ENCODE assay signal across 14 cellular contexts in the genomic region with DNA sequence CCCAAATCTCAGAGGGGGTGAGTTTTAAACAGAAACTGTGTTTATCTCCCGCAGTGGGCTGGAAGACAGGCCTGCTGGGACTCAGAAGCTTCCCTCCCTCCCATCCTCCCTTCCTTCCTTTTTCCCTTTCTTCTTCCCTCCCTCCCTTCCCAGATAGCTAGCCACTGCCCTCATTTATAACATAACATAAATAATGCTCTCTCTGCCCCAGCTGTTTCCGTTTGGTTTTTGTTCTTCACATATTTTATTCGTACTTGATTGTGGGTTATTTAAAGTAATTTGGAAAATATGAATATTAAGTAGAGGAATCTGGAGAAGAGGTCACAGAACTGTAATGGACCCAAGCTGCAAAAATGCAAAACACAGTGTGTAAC.
DNase-seq lines count a peak whose midpoint lies in the region; ATAC-seq, FAIRE-seq and TF ChIP-seq lines count a peak whose summit lies in the region.
"Had no signal": no experiment of that assay in that cellular context is flagged by ENCODE, and none has a peak within 500 bp of the region (broad histone marks: within the 10 kb centered on the region; RNA-seq: fewer than 3 reads in every experiment).

No MANE protein-coding gene starts in this region.

- H3K9ac ChIP-seq in BLaER1, result no peak overlapping the region

- H3K27ac ChIP-seq in BLaER1, result peak overlapping the region; percentile 37; the same call in 1 of the 2 replicates
- H3K27ac ChIP-seq in VCaP, result peak overlapping the region; percentile 44; the same call in 1 of the 2 replicates
- peak overlapping the region; percentile 83 to 91 (median 87) for H3K27ac ChIP-seq in gastrocnemius medialis

- H3K27me3 ChIP-seq in BLaER1 (no peaks in the 10 kb centered on the region), gastrocnemius medialis (no peaks in the 10 kb centered on the region)

- no peaks in the 10 kb centered on the region for H4K20me1 ChIP-seq in BLaER1

- ATAC-seq in gastrocnemius medialis, result no peak
- ATAC-seq: stimulated activated memory B cell treated with anti-CD40 and anti-IgM and Interleukin-4, amounts not matched to agents 10 μg/mL and 1 μg/mL and 100 μg/mL, for 72 hours had no signal

- DNase-seq in fibroblast of villous mesenchyme (ENCODE audit: low read depth) (no peak), gastrocnemius medialis (no peak), frontal cortex (ENCODE audit: low spot score in 2 of 2) (no peak), NCI-H2227 (lab: John Stamatoyannopoulos, UW; ENCODE audit: unreplicated experiment) (no peak), activated T-cell treated with anti-CD3 and anti-CD28 coated beads for 4 hours (no peak)
- no peak for DNase-seq in activated T-cell treated with anti-CD3 and anti-CD28 coated beads, Interleukin-2, amount 50 U/mL, for 1 hour
- DNase-seq: activated CD4-positive, CD25-positive, alpha-beta regulatory T cell; cortex of kidney; naive B cell; SIG-M5 had no signal

- in situ Hi-C loops in gastrocnemius medialis (cut with MboI; ENCODE audit: low sequenced_read_pairs in 4 of 4), result loop anchor here in 3 of 4 donors (10.0 to 25.0 kb wide), 2 partner anchors 128 to 140 kb away; partner anchors contain the start of gene TEAD1 (in 1 of the 3)

- TF ChIP-seq POLR2A in gastrocnemius medialis (IDR thresholded peaks at IDR 0.05), result no peak

- no peak for FAIRE-seq in frontal cortex (lab: Jason Lieb, UNC)

- H3K36me3 ChIP-seq in BLaER1, result no peaks in the 10 kb centered on the region
- no peaks in the 10 kb centered on the region for H3K36me3 ChIP-seq in gastrocnemius medialis
- H3K36me3 ChIP-seq: HAP-1 had no signal

- no peak overlapping the region for H3K4me3 ChIP-seq in BLaER1
- peak overlapping the region; percentile 9 for H3K4me3 ChIP-seq in fibroblast of villous mesenchyme (ENCODE audit: low read depth, low read length)
- H3K4me3 ChIP-seq in gastrocnemius medialis, result peak overlapping the region in 3 of 4 donors; percentile 1 to 49 (median 14)
- H3K4me3 ChIP-seq: HAP-1 had no signal

- H3K4me1 ChIP-seq in BLaER1 (peaks cover 40% of the 10 kb centered on the region), gastrocnemius medialis (peaks cover 80 to 83% of the 10 kb centered on the region in 2 donors)

- no peak; the same call in 1 of the 2 replicates for TF ChIP-seq CTCF in VCaP (conservative IDR thresholded peaks at IDR 0.05)
- no peak for TF ChIP-seq CTCF in fibroblast of villous mesenchyme (IDR thresholded peaks at IDR 0.05; ENCODE audit: insufficient read depth, low read depth, low read length)
- no peak for TF ChIP-seq CTCF in gastrocnemius medialis (IDR thresholded peaks at IDR 0.05 in 4 of 5, conservative IDR thresholded peaks at IDR 0.05 in 1 of 5)

- no peaks in the 10 kb centered on the region for H3K9me3 ChIP-seq in BLaER1
- H3K9me3 ChIP-seq in gastrocnemius medialis, result no peaks in the 10 kb centered on the region
- H3K9me3 ChIP-seq: HAP-1 had no signal

- peak overlapping the region; percentile 73 for H3K4me2 ChIP-seq in BLaER1

- intact Hi-C loops in gastrocnemius medialis (cut with DNase I; ENCODE audit: low total_unique reads), result loop anchor here (2.0 to 10.0 kb wide), 2 partner anchors 78 to 210 kb away; no protein-coding TSS in a partner anchor

Comparison
In these comparisons a context has a peak if more than half of its experiments do, and no peak if none do; other contexts are left out.
1. H3K27ac ChIP-seq: peak in every context shown above with its lines; median percentile 87 in gastrocnemius medialis; 44 in VCaP; 37 in BLaER1.